Comparison of ENCODE assay signal across 17 cellular contexts in the genomic region with DNA sequence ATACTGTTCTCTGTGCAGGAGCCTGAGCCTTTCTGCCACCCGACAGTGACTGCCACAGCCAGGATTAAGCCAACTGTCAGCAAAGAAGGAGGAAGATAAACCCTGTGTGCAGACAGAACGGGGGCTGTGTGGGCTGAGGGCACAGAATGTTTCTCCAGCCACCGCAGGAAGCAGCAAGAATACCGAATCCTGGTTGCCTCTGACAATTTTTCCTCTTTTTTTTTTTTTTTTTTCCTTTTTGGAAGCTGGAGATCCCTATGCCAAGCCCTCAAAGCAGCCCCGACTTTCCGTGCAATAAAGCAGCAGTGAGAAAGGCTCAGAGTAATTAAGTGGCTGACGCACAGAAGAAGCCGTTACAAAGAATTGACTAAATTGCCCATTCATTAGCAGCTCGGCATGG.
DNase-seq lines count a peak whose midpoint lies in the region; ATAC-seq, FAIRE-seq and TF ChIP-seq lines count a peak whose summit lies in the region.
"Had no signal": no experiment of that assay in that cellular context is flagged by ENCODE, and none has a peak within 500 bp of the region (broad histone marks: within the 10 kb centered on the region; RNA-seq: fewer than 3 reads in every experiment).

No MANE protein-coding gene starts in this region.

- peaks cover 0 to 29% (median 8%) of the 10 kb centered on the region in 3 donors for H3K27me3 ChIP-seq in psoas muscle (ENCODE audit: insufficient read depth in 3 of 3, low read length in 2 of 3)

- intact Hi-C loops in psoas muscle (cut with DNase I), result no loop called here

- H3K36me3 ChIP-seq in SK-N-MC (ENCODE audit: insufficient read depth, low read length), result no peaks in the 10 kb centered on the region
- no peaks in the 10 kb centered on the region for H3K36me3 ChIP-seq in psoas muscle (ENCODE audit: insufficient read depth in 1 of 2, low read depth in 1 of 2)
- H3K36me3 ChIP-seq: SJSA1, upper lobe of left lung had no signal

- H3K4me1 ChIP-seq in psoas muscle, result no peaks in the 10 kb centered on the region
- H3K4me1 ChIP-seq: SJSA1, upper lobe of left lung had no signal

- no peak overlapping the region for H3K27ac ChIP-seq in SK-N-MC
- H3K27ac ChIP-seq in psoas muscle, result no peak overlapping the region
- H3K27ac ChIP-seq: epithelial cell of prostate, SJSA1, upper lobe of left lung had no signal

- ATAC-seq in HG03095 (IDR thresholded peaks at IDR 0.05; ENCODE audit: unreplicated experiment), result no peak
- ATAC-seq in psoas muscle, result no peak
- ATAC-seq: activated T-cell treated with anti-CD3 and anti-CD28 coated beads, Interleukin-2, amount 50 U/mL, for 72 hours; stimulated activated effector memory CD8-positive, alpha-beta T cell treated with anti-CD3 and anti-CD28 coated beads, Interleukin-12 subunit alpha, Interleukin-12 subunit beta, amount 100 ng/mL, for 72 hours had no signal

- FAIRE-seq in GM19239 (lab: Jason Lieb, UNC), result no peak
- FAIRE-seq: kidney, TTC549 had no signal

- H3K9me3 ChIP-seq in SK-N-MC (ENCODE audit: low read depth, low read length) (no peaks in the 10 kb centered on the region), psoas muscle (no peaks in the 10 kb centered on the region)
- H3K9me3 ChIP-seq: SJSA1, upper lobe of left lung had no signal

- 2 to 7% (median 3%) methylated on average over 9 of the region's 9 CpGs for WGBS in psoas muscle, 3 donors

- no peak for TF ChIP-seq CTCF in psoas muscle (IDR thresholded peaks at IDR 0.05)

- H3K4me3 ChIP-seq in SK-N-MC, result 0 out of 2 replicates have a peak overlapping the region, but pooled peaks have one; percentile 33
- no peak overlapping the region for H3K4me3 ChIP-seq in psoas muscle
- H3K4me3 ChIP-seq: SJSA1, upper lobe of left lung had no signal

- no peak overlapping the region for H3K9ac ChIP-seq in SK-N-MC (ENCODE audit: insufficient read length)

- peak; percentile 78 for DNase-seq in NCI-H748 treated with DMSO at 0.1 percent for 48 hours (lab: John Stamatoyannopoulos, UW)
- no peak for DNase-seq in NCI-H748 (lab: John Stamatoyannopoulos, UW; ENCODE audit: unreplicated experiment)
- DNase-seq in SK-N-MC (ENCODE audit: low read depth, low spot score), result no peak
- DNase-seq in inferior parietal cortex (ENCODE audit: extremely low spot score), result peak; percentile 39
- DNase-seq in NCI-H510A (lab: John Stamatoyannopoulos, UW), result no peak
- no peak for DNase-seq in GM19239 (ENCODE audit: insufficient read length, low spot score)
- DNase-seq in psoas muscle, result no peak
- DNase-seq: activated CD4-positive, alpha-beta memory T cell treated with anti-CD3 and anti-CD28 coated beads, Interleukin-2, amount 10 ng/mL, durations not matched to agents 7 days and 5 days; activated T-cell treated with anti-CD3 and anti-CD28 coated beads, Interleukin-2, amount 50 U/mL, for 72 hours; H7; kidney had no signal

Comparison
In these comparisons a context has a peak if more than half of its experiments do, and no peak if none do; other contexts are left out.
1. DNase-seq: peak in NCI-H748 treated with DMSO at 0.1 percent for 48 hours (single experiment) and inferior parietal cortex (single experiment); none in NCI-H748 (single experiment), SK-N-MC (single experiment), NCI-H510A (single experiment), GM19239 (single experiment) and psoas muscle (0 of 2).